In the genomic region with DNA sequence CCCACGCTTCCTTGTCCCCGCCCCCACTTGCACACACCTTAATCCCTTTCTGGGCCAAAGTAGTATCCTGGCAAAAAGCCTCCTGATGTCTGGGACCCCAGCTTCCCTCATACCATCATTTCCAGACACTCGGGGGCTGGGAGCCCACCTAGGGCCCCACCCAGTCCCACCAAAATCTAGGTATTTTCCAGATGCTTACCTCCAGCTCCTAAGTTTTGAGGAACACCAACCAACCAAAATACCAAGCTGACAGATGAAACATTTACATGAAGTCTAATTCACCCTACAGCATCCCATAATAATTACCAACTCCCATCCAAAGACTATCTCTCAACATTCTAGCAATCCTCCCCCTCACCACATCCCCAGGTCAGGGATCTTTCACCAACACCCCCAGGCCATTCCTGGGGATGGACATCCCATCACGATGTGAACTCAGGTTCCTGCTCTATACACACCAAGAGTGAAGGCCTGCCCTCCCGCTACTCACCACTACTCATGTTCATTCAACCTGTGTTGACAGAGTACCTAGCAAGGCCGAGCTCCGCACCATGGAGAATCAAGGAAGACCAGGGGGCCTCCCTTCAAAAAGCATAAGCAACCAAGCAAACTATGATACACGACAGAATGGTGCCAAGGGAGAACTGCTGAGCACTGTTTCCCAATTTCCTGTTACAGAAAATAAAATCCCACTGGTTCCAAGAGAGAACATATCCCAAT, we compare ENCODE assay signal across 8 cellular contexts. TPM values are rescaled to one million over a fixed set of nuclear protein-coding genes. Genes with fewer than 3 reads are reported as not detected.
DNase-seq lines count a peak whose midpoint lies in the region; ATAC-seq, FAIRE-seq and TF ChIP-seq lines count a peak whose summit lies in the region.

No MANE protein-coding gene starts in this region.

- H3K56ac ChIP-seq in H1 (replicated peaks; ENCODE audit: insufficient read length, low read depth, low read length): no peak overlapping the region

- H2BK20ac ChIP-seq in H1 (ENCODE audit: low read length): no peak overlapping the region

- H3F3A ChIP-seq in GM23248 (ENCODE audit: insufficient read depth): peaks cover 44% of the 10 kb centered on the region

- no peak overlapping the region for H2BK12ac ChIP-seq in H1 (ENCODE audit: low read depth, low read length)

- H3K9me3 ChIP-seq in GM23248 (ENCODE audit: low read depth) (no peaks in the 10 kb centered on the region), OCI-LY3 (ENCODE audit: insufficient read depth, low read length) (no peaks in the 10 kb centered on the region), H1 (ENCODE audit: insufficient read depth in 2 of 2, low read depth in 1 of 2, low read length in 1 of 2) (no peaks in the 10 kb centered on the region), gastrocnemius medialis (no peaks in the 10 kb centered on the region)

- H2AFZ ChIP-seq in GM23248 (no peak overlapping the region), OCI-LY3 (ENCODE audit: low read depth, low read length) (no peak overlapping the region), H1 (ENCODE audit: low read length) (no peak overlapping the region)

- no peak overlapping the region for H4K8ac ChIP-seq in H1 (ENCODE audit: extremely low read depth, insufficient read depth, low read length)

- H3K27me3 ChIP-seq in GM23248 (replicated peaks; ENCODE audit: insufficient read depth) (no peaks in the 10 kb centered on the region), OCI-LY3 (ENCODE audit: low read depth, low read length) (no peaks in the 10 kb centered on the region), H1 (replicated peaks in 1 of 4; ENCODE audit: control insufficient read depth in 3 of 4, extremely low read depth in 1 of 4, insufficient read depth in 3 of 4, low read length in 3 of 4) (no peaks in the 10 kb centered on the region), gastrocnemius medialis (no peaks in the 10 kb centered on the region)

- POLR2A ChIA-PET in H1 (lab: Charles Lee; ENCODE audit: partially characterized antibody): interaction anchor here (0.6 to 2.3 kb wide), 10 partner anchors 12 to 242 kb away, joined by 3 to 18 read pairs (median 4); partner anchors contain the start of genes GAPDH, MLF2 and NOP2

- intact Hi-C loops in gastrocnemius medialis (cut with DNase I; ENCODE audit: low total_unique reads): loop anchor here (2.0 to 5.0 kb wide), 2 partner anchors 80 to 271 kb away; partner anchors contain the start of gene ZNF384

- H3K27ac ChIP-seq in GM23248 (no peak overlapping the region), OCI-LY3 (ENCODE audit: low read length) (peak overlapping the region; percentile 27; the same call in 1 of the 2 replicates), H1 (ENCODE audit: low read depth, low read length) (no peak overlapping the region), gastrocnemius medialis (peak overlapping the region; percentile 95 to 99 (median 97))

- H3K4me3 ChIP-seq in GM23248 (no peak overlapping the region), OCI-LY3 (ENCODE audit: low read length) (no peak overlapping the region), H1 (ENCODE audit: extremely low read depth in 1 of 4, insufficient read depth in 2 of 4, low read depth in 3 of 4, low read length in 4 of 4) (no peak overlapping the region), gastrocnemius medialis (no peak overlapping the region)

- no peak overlapping the region for H2BK5ac ChIP-seq in H1 (ENCODE audit: low read depth, low read length)

- H3K23ac ChIP-seq in H1 (ENCODE audit: insufficient read length): no peak overlapping the region

- H3K4me1 ChIP-seq in GM23248 (ENCODE audit: insufficient read depth) (peaks cover 30% of the 10 kb centered on the region), OCI-LY3 (ENCODE audit: low read length) (peaks cover 37% of the 10 kb centered on the region), H1 (replicated peaks in 1 of 4; ENCODE audit: control insufficient read depth in 3 of 4, insufficient read depth in 4 of 4, low read length in 3 of 4) (peaks cover 22 to 36% (median 26%) of the 10 kb centered on the region in 4 experiments), gastrocnemius medialis (peaks cover 43 to 51% of the 10 kb centered on the region in 2 donors)

- no peak overlapping the region for H2BK120ac ChIP-seq in H1 (replicated peaks; ENCODE audit: low read depth, low read length)

- no peaks in the 10 kb centered on the region for H3K9me2 ChIP-seq in GM23248 (ENCODE audit: insufficient read depth)

- CTCF ChIA-PET in H1 (lab: Charles Lee; ENCODE audit: partially characterized antibody): interaction anchor here (0.7 to 1.4 kb wide), 5 partner anchors 36 to 221 kb away, joined by 3 to 5 read pairs (median 3); no protein-coding TSS in a partner anchor

- H3K79me1 ChIP-seq in H1 (ENCODE audit: low read depth, low read length): peaks cover 5% of the 10 kb centered on the region

- no peak for TF ChIP-seq EP300 in H1 (IDR thresholded peaks at IDR 0.05; ENCODE audit: borderline replicate concordance in 1 of 2, low read depth in 2 of 2, low read length in 2 of 2)

- TF ChIP-seq CTCF in OCI-LY3 (IDR thresholded peaks at IDR 0.05; ENCODE audit: low read depth, low read length) (no peak), H1 (IDR thresholded peaks at IDR 0.05; ENCODE audit: control extremely low read depth in 1 of 3, insufficient read depth in 1 of 3, low read depth in 1 of 3, low read length in 3 of 3) (no peak), gastrocnemius medialis (IDR thresholded peaks at IDR 0.05 in 4 of 5, conservative IDR thresholded peaks at IDR 0.05 in 1 of 5) (no peak)

- 56 to 66% methylated on average over 8 of the region's 8 CpGs for WGBS in GM23248 (ENCODE audit: low coverage in 1 of 2, low lambda C conversion rate in 2 of 2, missing lambda C conversion rate in 2 of 2), 2 experiments
- 87% methylated on average over 8 of the region's 8 CpGs; no CpG with 5 or more reads in 1 of the 2 experiments for WGBS in H1 (ENCODE audit: extremely low coverage in 1 of 2, insufficient coverage in 1 of 2, insufficient read length in 1 of 2, insufficient replicate concordance in 2 of 2, low coverage in 1 of 2, low lambda C conversion rate in 2 of 2, missing lambda C conversion rate in 1 of 2), 2 experiments

- peak overlapping the region; percentile 1 for H3K4ac ChIP-seq in H1 (replicated peaks; ENCODE audit: insufficient read length, low read depth, low read length)

- ATAC-seq in gastrocnemius medialis (no peak), HG02571 (IDR thresholded peaks at IDR 0.05; ENCODE audit: unreplicated experiment) (no peak)

- H3K18ac ChIP-seq in H1 (ENCODE audit: extremely low read depth, low read length): no peak overlapping the region

- TF ChIP-seq RAD21 in H1 (IDR thresholded peaks at IDR 0.05 in 1 of 2, conservative IDR thresholded peaks at IDR 0.05 in 1 of 2; ENCODE audit: low read depth in 2 of 2, low read length in 2 of 2): no peak

- H3K14ac ChIP-seq in H1 (ENCODE audit: insufficient read length): no peak overlapping the region

- peaks cover 26% of the 10 kb centered on the region for H3K79me2 ChIP-seq in GM23248 (ENCODE audit: insufficient read depth)
- H3K79me2 ChIP-seq in OCI-LY3 (ENCODE audit: low read length): peaks cover 28% of the 10 kb centered on the region
- peaks cover 22 to 26% of the 10 kb centered on the region in 2 experiments for H3K79me2 ChIP-seq in H1 (ENCODE audit: control insufficient read depth in 1 of 2, insufficient read depth in 2 of 2, low read length in 2 of 2)

- H4K5ac ChIP-seq in H1 (ENCODE audit: insufficient read length, low read depth, low read length): no peak overlapping the region

- DNase-seq in GM23248 (peak; percentile 41), H1 (ENCODE audit: low read depth in 1 of 2, low spot score in 2 of 2) (no peak), gastrocnemius medialis (no peak), foreskin melanocyte (no peak), putamen (ENCODE audit: low spot score) (no peak), GOT3 (lab: John Stamatoyannopoulos, UW) (no peak)

- FAIRE-seq in H1 (lab: Jason Lieb, UNC): no peak

- H3K36me3 ChIP-seq in GM23248 (ENCODE audit: low read depth) (no peaks in the 10 kb centered on the region), OCI-LY3 (replicated peaks; ENCODE audit: low read depth, low read length) (peaks cover 22% of the 10 kb centered on the region), H1 (ENCODE audit: control insufficient read depth in 2 of 4, insufficient read depth in 4 of 4, low read length in 3 of 4) (peaks cover 0 to 15% (median 4%) of the 10 kb centered on the region in 4 experiments; a peak in 5 of 8 replicates), gastrocnemius medialis (no peaks in the 10 kb centered on the region)

- TF ChIP-seq POLR2A in H1 (IDR thresholded peaks at IDR 0.05; ENCODE audit: control extremely low read depth in 1 of 2, low read depth in 2 of 2, low read length in 2 of 2): no peak
- TF ChIP-seq POLR2A in gastrocnemius medialis (IDR thresholded peaks at IDR 0.05): no peak

- in situ Hi-C loops in GM23248 (cut with MboI): no loop called here
- in situ Hi-C loops in gastrocnemius medialis (cut with MboI; ENCODE audit: low sequenced_read_pairs in 4 of 4): no loop called here

- H3K23me2 ChIP-seq in H1 (ENCODE audit: low read depth, low read length): peaks cover 19% of the 10 kb centered on the region; the same call in 1 of the 2 replicates

- no peak overlapping the region for H3K9ac ChIP-seq in GM23248
- no peak overlapping the region for H3K9ac ChIP-seq in OCI-LY3 (ENCODE audit: low read length)
- no peak overlapping the region for H3K9ac ChIP-seq in H1 (replicated peaks in 1 of 4; ENCODE audit: extremely low read depth in 1 of 4, low read depth in 3 of 4, low read length in 3 of 4)

- H4K91ac ChIP-seq in H1 (replicated peaks; ENCODE audit: insufficient read length, low read length): no peak overlapping the region

- no peaks in the 10 kb centered on the region for H4K20me1 ChIP-seq in GM23248 (ENCODE audit: insufficient read depth)
- H4K20me1 ChIP-seq in OCI-LY3 (ENCODE audit: insufficient read depth, low read length): peaks cover 23% of the 10 kb centered on the region
- H4K20me1 ChIP-seq in H1 (replicated peaks in 1 of 2; ENCODE audit: control insufficient read depth in 1 of 2, insufficient read depth in 2 of 2, low read length in 2 of 2): peaks cover 12 to 17% of the 10 kb centered on the region in 2 experiments

- H2AK5ac ChIP-seq in H1 (ENCODE audit: low read depth, low read length): no peak overlapping the region; the same call in 1 of the 2 replicates

- no peak overlapping the region for H3K4me2 ChIP-seq in GM23248 (ENCODE audit: unreplicated experiment)
- no peak overlapping the region for H3K4me2 ChIP-seq in OCI-LY3 (ENCODE audit: low read length)
- no peak overlapping the region for H3K4me2 ChIP-seq in H1 (ENCODE audit: insufficient read depth in 1 of 2, low read depth in 2 of 2, low read length in 2 of 2)

- peak overlapping the region; percentile 61; the same call in 1 of the 2 replicates for H2BK15ac ChIP-seq in H1 (ENCODE audit: low read length)

RNA-seq across cellular contexts. Expression of gene CHD4, which starts 1.6 kb away (rescaled TPM):
- 148 and 171 TPM in 2 replicates for total RNA-seq in GM23248 (2014; rRNA removed; shearing (Covaris generic))
- polyA plus RNA-seq in GM23248 (2016; fragmentation: Nextera tagmentation; extraction: Ambion mirVana) (61.5 and 72.1 TPM in 2 replicates), H1 (2011; rRNA removed) (198 and 214 TPM in 2 replicates)
- total RNA-seq in H1 (2021; fragmentation: NEBNext Ultra II Directional; extraction: Animal tissue kit (Norgen Biotek cat#: 25700)): 305 and 330 TPM in 2 replicates
- polyA plus RNA-seq in H1 (2011; cell fraction: cytosol; rRNA removed): 178 TPM
- 362 TPM for polyA plus RNA-seq in H1 (2011; cell fraction: nucleus; rRNA removed)
- 194 to 267 TPM (median 241 TPM) in 4 replicates for polyA plus RNA-seq in H1 (2012, experiment 1 of 2)
- 52.1 TPM for polyA plus RNA-seq in H1 (2012, experiment 2 of 2)
- 180 TPM for polyA plus RNA-seq in H1 (2013, experiment 1 of 2)
- 192 TPM for polyA plus RNA-seq in H1 (2013, experiment 2 of 2)
- 290 and 298 TPM in 2 replicates for polyA minus RNA-seq in H1 (2011; rRNA and poly(A)+ RNA removed)
- polyA minus RNA-seq in H1 (2011; cell fraction: cytosol; rRNA and poly(A)+ RNA removed): 180 TPM
- 129 TPM for polyA minus RNA-seq in H1 (2011; cell fraction: nucleus; rRNA and poly(A)+ RNA removed)
- 100 to 1,000 TPM; 128 to 173 (median 148) TPM for total RNA-seq in gastrocnemius medialis

RNA-seq across cellular contexts. Expression of gene LPAR5, which starts 27.0 kb away (rescaled TPM):
- total RNA-seq in GM23248 (2014; rRNA removed; shearing (Covaris generic)): not detected in 2 replicates
- not detected in 2 replicates for polyA plus RNA-seq in GM23248 (2016; fragmentation: Nextera tagmentation; extraction: Ambion mirVana)
- 0.22 and 0.23 TPM in 2 replicates for total RNA-seq in H1 (2021; fragmentation: NEBNext Ultra II Directional; extraction: Animal tissue kit (Norgen Biotek cat#: 25700))
- 0.24 and 0.63 TPM in 2 replicates for polyA plus RNA-seq in H1 (2011; rRNA removed)
- 0.31 TPM for polyA plus RNA-seq in H1 (2011; cell fraction: cytosol; rRNA removed)
- polyA plus RNA-seq in H1 (2011; cell fraction: nucleus; rRNA removed): 0.47 TPM
- polyA plus RNA-seq in H1 (2012, experiment 1 of 2): 0.29 to 0.40 TPM (median 0.35 TPM) in 3 of 4 replicates, not detected in the other
- polyA plus RNA-seq in H1 (2012, experiment 2 of 2): 0.21 TPM
- polyA plus RNA-seq in H1 (2013, experiment 1 of 2): 0.57 TPM
- 0.48 TPM for polyA plus RNA-seq in H1 (2013, experiment 2 of 2)
- polyA minus RNA-seq in H1 (2011; rRNA and poly(A)+ RNA removed): 0.32 and 0.63 TPM in 2 replicates
- polyA minus RNA-seq in H1 (2011; cell fraction: cytosol; rRNA and poly(A)+ RNA removed): not detected
- 0.40 TPM for polyA minus RNA-seq in H1 (2011; cell fraction: nucleus; rRNA and poly(A)+ RNA removed)
- total RNA-seq in gastrocnemius medialis: under 1 TPM; 0.17 to 0.75 (median 0.47) TPM

RNA-seq across cellular contexts. Expression of gene ACRBP, which starts 38.5 kb away (rescaled TPM):
- total RNA-seq in GM23248 (2014; rRNA removed; shearing (Covaris generic)): not detected in 2 replicates
- polyA plus RNA-seq in GM23248 (2016; fragmentation: Nextera tagmentation; extraction: Ambion mirVana): not detected in 2 replicates
- 0.80 and 1.2 TPM in 2 replicates for total RNA-seq in H1 (2021; fragmentation: NEBNext Ultra II Directional; extraction: Animal tissue kit (Norgen Biotek cat#: 25700))
- 5.2 and 8.9 TPM in 2 replicates for polyA plus RNA-seq in H1 (2011; rRNA removed)
- polyA plus RNA-seq in H1 (2011; cell fraction: cytosol; rRNA removed): 4.1 TPM
- 13.2 TPM for polyA plus RNA-seq in H1 (2011; cell fraction: nucleus; rRNA removed)
- polyA plus RNA-seq in H1 (2012, experiment 1 of 2): 0.98 to 1.8 TPM (median 1.4 TPM) in 4 replicates
- polyA plus RNA-seq in H1 (2012, experiment 2 of 2): 0.30 TPM
- polyA plus RNA-seq in H1 (2013, experiment 1 of 2): 1.5 TPM
- 2.1 TPM for polyA plus RNA-seq in H1 (2013, experiment 2 of 2)
- polyA minus RNA-seq in H1 (2011; rRNA and poly(A)+ RNA removed): 5.7 and 11.8 TPM in 2 replicates
- 2.2 TPM for polyA minus RNA-seq in H1 (2011; cell fraction: cytosol; rRNA and poly(A)+ RNA removed)
- 5.7 TPM for polyA minus RNA-seq in H1 (2011; cell fraction: nucleus; rRNA and poly(A)+ RNA removed)
- total RNA-seq in gastrocnemius medialis: under 1 TPM in 3 of 4 donors, not detected in 1; 0.27 to 0.71 (median 0.65) TPM

RNA-seq across cellular contexts. Expression of gene NOP2, which starts 40.7 kb away (rescaled TPM):
- 44.3 TPM in 2 replicates for total RNA-seq in GM23248 (2014; rRNA removed; shearing (Covaris generic))
- 27.0 and 31.8 TPM in 2 replicates for polyA plus RNA-seq in GM23248 (2016; fragmentation: Nextera tagmentation; extraction: Ambion mirVana)
- total RNA-seq in H1 (2021; fragmentation: NEBNext Ultra II Directional; extraction: Animal tissue kit (Norgen Biotek cat#: 25700)): 82.6 and 85.6 TPM in 2 replicates
- 34.4 and 35.4 TPM in 2 replicates for polyA plus RNA-seq in H1 (2011; rRNA removed)
- 55.4 TPM for polyA plus RNA-seq in H1 (2011; cell fraction: cytosol; rRNA removed)
- polyA plus RNA-seq in H1 (2011; cell fraction: nucleus; rRNA removed): 191 TPM
- 73.4 to 85.0 TPM (median 77.9 TPM) in 4 replicates for polyA plus RNA-seq in H1 (2012, experiment 1 of 2)
- 49.2 TPM for polyA plus RNA-seq in H1 (2012, experiment 2 of 2)
- polyA plus RNA-seq in H1 (2013, experiment 1 of 2): 63.9 TPM
- polyA plus RNA-seq in H1 (2013, experiment 2 of 2): 51.3 TPM
- polyA minus RNA-seq in H1 (2011; rRNA and poly(A)+ RNA removed): 29.8 and 75.1 TPM in 2 replicates
- 26.6 TPM for polyA minus RNA-seq in H1 (2011; cell fraction: cytosol; rRNA and poly(A)+ RNA removed)
- 45.4 TPM for polyA minus RNA-seq in H1 (2011; cell fraction: nucleus; rRNA and poly(A)+ RNA removed)
- 10 to 100 TPM; 25.7 to 63.3 (median 45.3) TPM for total RNA-seq in gastrocnemius medialis

RNA-seq across cellular contexts. Expression of gene IFFO1, which starts 52.9 kb away (rescaled TPM):
- total RNA-seq in GM23248 (2014; rRNA removed; shearing (Covaris generic)): 18.0 and 19.7 TPM in 2 replicates
- polyA plus RNA-seq in GM23248 (2016; fragmentation: Nextera tagmentation; extraction: Ambion mirVana) (14.5 and 19.2 TPM in 2 replicates), H1 (2011; rRNA removed) (12.8 and 16.4 TPM in 2 replicates)
- 11.8 and 12.2 TPM in 2 replicates for total RNA-seq in H1 (2021; fragmentation: NEBNext Ultra II Directional; extraction: Animal tissue kit (Norgen Biotek cat#: 25700))
- 15.3 TPM for polyA plus RNA-seq in H1 (2011; cell fraction: cytosol; rRNA removed)
- 40.6 TPM for polyA plus RNA-seq in H1 (2011; cell fraction: nucleus; rRNA removed)
- 8.2 to 13.3 TPM (median 13.2 TPM) in 4 replicates for polyA plus RNA-seq in H1 (2012, experiment 1 of 2)
- 7.8 TPM for polyA plus RNA-seq in H1 (2012, experiment 2 of 2)
- 11.5 TPM for polyA plus RNA-seq in H1 (2013, experiment 1 of 2)
- polyA plus RNA-seq in H1 (2013, experiment 2 of 2): 9.5 TPM
- polyA minus RNA-seq in H1 (2011; rRNA and poly(A)+ RNA removed): 4.7 and 4.9 TPM in 2 replicates
- 3.6 TPM for polyA minus RNA-seq in H1 (2011; cell fraction: cytosol; rRNA and poly(A)+ RNA removed)
- polyA minus RNA-seq in H1 (2011; cell fraction: nucleus; rRNA and poly(A)+ RNA removed): 10.6 TPM
- 10 to 100 TPM in 1 of 4 donors, 1 to 10 TPM in 3; 6.8 to 10.5 (median 8.3) TPM for total RNA-seq in gastrocnemius medialis

Comparison
In these comparisons a context has a peak if more than half of its experiments do, and no peak if none do; other contexts are left out.
1. H3K27ac ChIP-seq: peak in OCI-LY3 (single experiment) and gastrocnemius medialis (4 of 4); none in GM23248 (single experiment) and H1 (single experiment).